In the genomic region with DNA sequence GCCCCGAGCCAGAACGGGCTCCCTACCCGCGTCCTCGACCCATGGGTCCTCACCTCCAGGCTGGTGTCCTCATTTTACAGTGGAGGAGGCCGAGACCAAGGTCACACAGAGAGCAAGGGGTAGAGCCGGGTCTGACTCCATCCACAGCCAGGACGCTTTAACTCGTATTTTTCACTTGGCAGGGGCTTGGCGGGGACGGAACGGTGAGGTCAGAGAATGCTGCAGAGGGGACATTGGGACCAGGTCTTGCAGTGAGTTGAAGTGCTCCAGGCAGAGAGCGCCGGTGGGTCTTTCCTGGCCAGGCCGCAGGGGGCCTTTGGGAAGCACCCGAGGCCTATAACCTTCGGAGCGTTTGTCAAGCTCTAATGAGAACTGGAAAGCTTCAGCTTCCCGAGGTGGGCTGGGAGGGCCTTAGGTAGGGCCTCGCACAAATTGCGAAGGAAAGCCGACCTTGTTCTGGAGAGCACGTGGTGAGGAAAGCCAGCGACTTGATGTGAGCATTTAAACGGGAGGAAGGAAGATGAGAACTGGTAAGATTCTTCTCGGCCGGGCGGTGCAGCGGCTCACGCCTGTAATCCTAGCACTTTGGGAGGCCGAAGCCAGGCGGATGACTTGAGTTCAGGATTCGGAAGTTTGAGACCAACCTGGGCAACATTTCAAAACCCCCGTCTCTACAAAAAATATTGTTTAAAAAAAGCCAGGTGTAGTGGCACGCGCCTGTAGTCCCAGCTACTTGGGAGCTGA, we compare ENCODE assay signal across 8 cellular contexts. TPM values are rescaled to one million over a fixed set of nuclear protein-coding genes. Genes with fewer than 3 reads are reported as not detected.
DNase-seq lines count a peak whose midpoint lies in the region; TF ChIP-seq lines count a peak whose summit lies in the region.

No MANE protein-coding gene starts in this region.

- intact Hi-C loops in activated T-helper 2 cell treated with anti-CD3 and anti-CD28 coated beads, Interferon-gamma antibody, Interleukin-2, Interleukin-4, amounts not matched to agents 10 μg/mL and 5 μg/mL and 100 μg/mL, durations not matched to agents 14 hours and 24 hours and 36 hours (cut with micrococcal nuclease), result no loop called here
- intact Hi-C loops in stomach (cut with DNase I; ENCODE audit: low total_unique reads), result no loop called here

- H3K9me3 ChIP-seq in iPS-18a (ENCODE audit: control insufficient read depth, low read depth, low read length) (no peaks in the 10 kb centered on the region), stomach (no peaks in the 10 kb centered on the region)

- no peaks in the 10 kb centered on the region for H3K9me3 Mint-ChIP-seq in T-helper 2 cell treated with Interferon-gamma antibody and Interleukin-4, amounts not matched to agents 5 μg/mL and 100 μg/mL, for 36 hours
- no peaks in the 10 kb centered on the region for H3K9me3 Mint-ChIP-seq in activated T-helper 2 cell treated with anti-CD3 and anti-CD28 coated beads, Interferon-gamma antibody, Interleukin-2, Interleukin-4, amounts not matched to agents 10 μg/mL and 5 μg/mL and 100 μg/mL, durations not matched to agents 14 hours and 24 hours and 36 hours

- peaks cover 12% of the 10 kb centered on the region for H3K4me1 ChIP-seq in iPS-18a (ENCODE audit: control insufficient read depth, low read depth, low read length)
- H3K4me1 ChIP-seq in stomach, result peaks cover 38 to 55% (median 48%) of the 10 kb centered on the region in 4 donors

- H3K4me3 ChIP-seq in iPS-18a (ENCODE audit: low read length) (peak overlapping the region; percentile 74), stomach (peak overlapping the region; percentile 78 to 95 (median 94))

- peak overlapping the region; percentile 88 for H3K27ac Mint-ChIP-seq in T-helper 2 cell treated with Interferon-gamma antibody and Interleukin-4, amounts not matched to agents 5 μg/mL and 100 μg/mL, for 36 hours
- peak overlapping the region; percentile 91 for H3K27ac Mint-ChIP-seq in activated T-helper 2 cell treated with anti-CD3 and anti-CD28 coated beads, Interferon-gamma antibody, Interleukin-2, Interleukin-4, amounts not matched to agents 10 μg/mL and 5 μg/mL and 100 μg/mL, durations not matched to agents 14 hours and 24 hours and 36 hours

- H3K27ac ChIP-seq in iPS-18a (ENCODE audit: low read length) (no peak overlapping the region), stomach (peak overlapping the region; percentile 81 to 91 (median 85))

- DNase-seq in T-helper 2 cell treated with Interferon-gamma antibody and Interleukin-4, amounts not matched to agents 5 μg/mL and 100 μg/mL, for 36 hours (ENCODE audit: low spot score), result no peak
- DNase-seq in T-helper 2 cell (no peak), stomach (no peak), 8988T (no peak), AG08395 (ENCODE audit: low spot score) (no peak), activated gamma-delta T cell treated with Interleukin-2 at 50 U/mL for 16 hours (no peak)
- DNase-seq in activated T-helper 2 cell treated with anti-CD3 and anti-CD28 coated beads, Interferon-gamma antibody, Interleukin-2, Interleukin-4, amounts not matched to agents 10 μg/mL and 5 μg/mL and 100 μg/mL, durations not matched to agents 14 hours and 24 hours and 36 hours (ENCODE audit: low spot score), result no peak

- H3K27me3 ChIP-seq in iPS-18a (ENCODE audit: control insufficient read depth, insufficient read depth, low read length) (peaks cover 18% of the 10 kb centered on the region), stomach (no peaks in the 10 kb centered on the region)

- no peak overlapping the region for H3K9ac ChIP-seq in iPS-18a (ENCODE audit: low read length)

- no peak for TF ChIP-seq CTCF in stomach (IDR thresholded peaks at IDR 0.05)

- 53 to 63% (median 58%) methylated on average over 31 to 36 of the region's 36 CpGs for WGBS in stomach, 5 donors

- no peak for TF ChIP-seq POLR2A in stomach (IDR thresholded peaks at IDR 0.05)

- peaks cover 5% of the 10 kb centered on the region for H3K36me3 Mint-ChIP-seq in T-helper 2 cell treated with Interferon-gamma antibody and Interleukin-4, amounts not matched to agents 5 μg/mL and 100 μg/mL, for 36 hours (ENCODE audit: low read depth)
- H3K36me3 Mint-ChIP-seq in activated T-helper 2 cell treated with anti-CD3 and anti-CD28 coated beads, Interferon-gamma antibody, Interleukin-2, Interleukin-4, amounts not matched to agents 10 μg/mL and 5 μg/mL and 100 μg/mL, durations not matched to agents 14 hours and 24 hours and 36 hours (ENCODE audit: low read depth), result no peaks in the 10 kb centered on the region

- H3K4me1 Mint-ChIP-seq in T-helper 2 cell treated with Interferon-gamma antibody and Interleukin-4, amounts not matched to agents 5 μg/mL and 100 μg/mL, for 36 hours (ENCODE audit: low read depth), result peaks cover 27% of the 10 kb centered on the region
- H3K4me1 Mint-ChIP-seq in activated T-helper 2 cell treated with anti-CD3 and anti-CD28 coated beads, Interferon-gamma antibody, Interleukin-2, Interleukin-4, amounts not matched to agents 10 μg/mL and 5 μg/mL and 100 μg/mL, durations not matched to agents 14 hours and 24 hours and 36 hours (ENCODE audit: low read depth), result peaks cover 30% of the 10 kb centered on the region

- TF ChIP-seq EP300 in stomach (IDR thresholded peaks at IDR 0.05), result no peak

- peak overlapping the region; percentile 93 for H3K4me3 Mint-ChIP-seq in T-helper 2 cell treated with Interferon-gamma antibody and Interleukin-4, amounts not matched to agents 5 μg/mL and 100 μg/mL, for 36 hours
- H3K4me3 Mint-ChIP-seq in activated T-helper 2 cell treated with anti-CD3 and anti-CD28 coated beads, Interferon-gamma antibody, Interleukin-2, Interleukin-4, amounts not matched to agents 10 μg/mL and 5 μg/mL and 100 μg/mL, durations not matched to agents 14 hours and 24 hours and 36 hours (ENCODE audit: low read depth), result peak overlapping the region; percentile 91

- H3K27me3 Mint-ChIP-seq in T-helper 2 cell treated with Interferon-gamma antibody and Interleukin-4, amounts not matched to agents 5 μg/mL and 100 μg/mL, for 36 hours (ENCODE audit: low read depth), result no peaks in the 10 kb centered on the region
- no peaks in the 10 kb centered on the region for H3K27me3 Mint-ChIP-seq in activated T-helper 2 cell treated with anti-CD3 and anti-CD28 coated beads, Interferon-gamma antibody, Interleukin-2, Interleukin-4, amounts not matched to agents 10 μg/mL and 5 μg/mL and 100 μg/mL, durations not matched to agents 14 hours and 24 hours and 36 hours (ENCODE audit: low read depth)

- H3K36me3 ChIP-seq in iPS-18a (ENCODE audit: control insufficient read depth, low read depth, low read length), result no peaks in the 10 kb centered on the region
- no peaks in the 10 kb centered on the region for H3K36me3 ChIP-seq in stomach

RNA-seq across cellular contexts. Expression of a gene that starts 0.9 kb away (rescaled TPM):
- total RNA-seq in activated T-helper 2 cell treated with anti-CD3 and anti-CD28 coated beads, Interferon-gamma antibody, Interleukin-2, Interleukin-4, amounts not matched to agents 10 μg/mL and 5 μg/mL and 100 μg/mL, durations not matched to agents 14 hours and 24 hours and 36 hours, result 129 and 130 TPM in 2 replicates
- 100 to 1,000 TPM in 2 of 5 donors, 10 to 100 TPM in 3; 45.2 to 417 (median 58.0) TPM for total RNA-seq in stomach
- polyA plus RNA-seq in stomach, result 10 to 100 TPM; 17.6 to 40.1 (median 30.4) TPM

RNA-seq across cellular contexts. Expression of a gene that starts 37.0 kb away (rescaled TPM):
- total RNA-seq in activated T-helper 2 cell treated with anti-CD3 and anti-CD28 coated beads, Interferon-gamma antibody, Interleukin-2, Interleukin-4, amounts not matched to agents 10 μg/mL and 5 μg/mL and 100 μg/mL, durations not matched to agents 14 hours and 24 hours and 36 hours, result 0.11 and 0.21 TPM in 2 replicates
- 1 to 10 TPM in 1 of 5 donors, not detected in 4; 1.7 TPM for total RNA-seq in stomach
- polyA plus RNA-seq in stomach, result under 1 TPM in 2 of 3 donors, not detected in 1; 0.12 to 0.48 TPM
